2 cellular contexts compared by ENCODE assay signal in the genomic region with DNA sequence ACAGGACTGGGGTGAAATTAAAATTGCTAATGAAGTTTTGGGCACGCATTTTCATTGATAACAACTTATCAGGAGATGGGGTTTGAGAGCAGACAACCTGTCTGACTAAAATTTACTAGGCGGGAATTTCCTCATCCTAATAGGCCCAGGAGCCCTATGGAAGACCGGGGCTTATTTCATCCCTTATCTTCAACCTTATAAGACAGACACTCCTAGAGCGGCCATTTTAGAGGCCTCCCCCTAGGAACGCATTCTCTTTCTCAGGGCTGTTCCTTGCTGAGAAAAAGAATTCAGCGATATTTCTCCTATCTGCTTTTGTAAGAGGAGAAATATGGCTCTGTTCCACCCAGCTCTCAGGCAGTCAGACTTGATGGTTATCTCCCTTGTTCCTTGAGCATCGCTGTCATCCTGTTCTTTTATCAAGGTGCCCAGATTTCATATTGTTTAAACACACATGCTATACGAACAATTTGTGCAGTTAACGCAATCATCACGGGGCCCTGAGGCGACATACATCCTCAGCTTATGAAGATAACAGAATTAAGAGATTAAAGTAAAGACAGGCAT.
A peak's percentile ranks its signal among the peaks of the same experiment; 100 is the strongest.
TF ChIP-seq lines count a peak whose summit lies in the region.

No MANE protein-coding gene starts in this region.

TF ChIP-seq in HCT116, 20 proteins besides CTCF, POLR2A, EP300 and RAD21:
- TF ChIP-seq CBX3 (IDR thresholded peaks at IDR 0.05; ENCODE audit: low read depth) (peak; percentile 86; the same call in 1 of the 2 replicates), EZH2 (IDR thresholded peaks at IDR 0.05) (no peak)

TF ChIP-seq in K562, 482 proteins besides CTCF, POLR2A, EP300 and RAD21:
- TF ChIP-seq, protein P1, sequence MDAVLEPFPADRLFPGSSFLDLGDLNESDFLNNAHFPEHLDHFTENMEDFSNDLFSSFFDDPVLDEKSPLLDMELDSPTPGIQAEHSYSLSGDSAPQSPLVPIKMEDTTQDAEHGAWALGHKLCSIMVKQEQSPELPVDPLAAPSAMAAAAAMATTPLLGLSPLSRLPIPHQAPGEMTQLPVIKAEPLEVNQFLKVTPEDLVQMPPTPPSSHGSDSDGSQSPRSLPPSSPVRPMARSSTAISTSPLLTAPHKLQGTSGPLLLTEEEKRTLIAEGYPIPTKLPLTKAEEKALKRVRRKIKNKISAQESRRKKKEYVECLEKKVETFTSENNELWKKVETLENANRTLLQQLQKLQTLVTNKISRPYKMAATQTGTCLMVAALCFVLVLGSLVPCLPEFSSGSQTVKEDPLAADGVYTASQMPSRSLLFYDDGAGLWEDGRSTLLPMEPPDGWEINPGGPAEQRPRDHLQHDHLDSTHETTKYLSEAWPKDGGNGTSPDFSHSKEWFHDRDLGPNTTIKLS (IDR thresholded peaks at IDR 0.05; ENCODE audit: borderline replicate concordance, low read depth) = no peak
- TF ChIP-seq HMGN3 (IDR thresholded peaks at IDR 0.05; ENCODE audit: borderline replicate concordance, extremely low read depth, insufficient read length, low read depth, low read length) = no peak
- peak; percentile 87; the same call in 1 of the 2 replicates for TF ChIP-seq TRIM28 (IDR thresholded peaks at IDR 0.05)
- TF ChIP-seq CBX1 (IDR thresholded peaks at IDR 0.05; ENCODE audit: low read depth) = peak; percentile 61; the same call in 1 of the 2 replicates
- peak in 1 of 2 experiments; percentile 94; a peak in 2 of 3 replicates for TF ChIP-seq CBX3 (IDR thresholded peaks at IDR 0.05; ENCODE audit: borderline replicate concordance in 1 of 2, low read length in 2 of 2)
- TF ChIP-seq ZNF280A (IDR thresholded peaks at IDR 0.05; ENCODE audit: low read depth, partially characterized antibody) = peak; percentile 52
- TF ChIP-seq CBX5 (IDR thresholded peaks at IDR 0.05; ENCODE audit: borderline replicate concordance, low read depth) = peak; percentile 75; the same call in 1 of the 2 replicates
